Comparison of ENCODE assay signal across 8 cellular contexts in the genomic region with DNA sequence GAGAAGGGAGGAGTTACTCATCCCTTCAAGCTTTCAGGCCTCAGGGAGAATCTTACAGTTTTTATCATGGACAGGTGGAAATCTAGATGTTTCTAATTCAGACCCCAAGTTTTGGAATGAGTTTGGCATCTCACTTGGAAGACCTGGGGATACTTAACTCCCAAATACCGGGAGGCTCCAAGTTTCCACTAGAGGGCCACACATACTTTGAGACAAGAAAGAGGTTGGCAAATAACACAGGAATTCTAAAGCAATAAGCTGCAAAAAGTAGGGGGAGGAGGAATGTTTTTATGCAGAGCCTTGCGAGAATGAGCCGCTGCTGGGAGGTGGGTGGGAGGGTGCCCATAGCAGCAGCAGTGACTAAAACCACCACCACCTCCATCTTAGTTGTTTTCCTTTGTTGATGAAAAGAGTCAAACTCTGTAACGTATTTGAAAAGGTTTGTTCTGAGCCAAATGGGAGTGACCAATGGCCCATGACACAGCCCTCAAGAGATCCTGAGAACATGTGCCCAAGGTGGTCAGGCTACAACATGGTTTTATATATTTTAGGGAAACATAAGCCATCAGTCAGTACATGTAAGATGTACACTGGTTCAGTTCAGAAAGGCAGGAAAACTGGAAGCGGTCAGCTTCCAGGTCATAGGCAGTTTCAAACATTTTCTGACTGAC. TPM values are rescaled to one million over a fixed set of nuclear protein-coding genes. Genes with fewer than 3 reads are reported as not detected.
DNase-seq lines count a peak whose midpoint lies in the region; ATAC-seq, FAIRE-seq and TF ChIP-seq lines count a peak whose summit lies in the region.
"Had no signal": no experiment of that assay in that cellular context is flagged by ENCODE, and none has a peak within 500 bp of the region (broad histone marks: within the 10 kb centered on the region; RNA-seq: fewer than 3 reads in every experiment).

No MANE protein-coding gene starts in this region.

- no peak overlapping the region for H3K4me2 ChIP-seq in GM23338

- H3K4me1 Mint-ChIP-seq in GM23338 (peaks cover 7% of the 10 kb centered on the region), glutamatergic neuron (ENCODE audit: low read depth, unreplicated experiment) (no peaks in the 10 kb centered on the region)
- no peaks in the 10 kb centered on the region for H3K4me1 Mint-ChIP-seq in activated T-cell treated with anti-CD3 and anti-CD28 coated beads, Interleukin-2, amount 50 U/mL, for 4 hours (ENCODE audit: low read depth)
- H3K4me1 Mint-ChIP-seq: stimulated activated naive B cell treated with anti-CD40 and anti-IgM and Interleukin-4, amounts not matched to agents 10 μg/mL and 1 μg/mL and 100 μg/mL, for 72 hours had no signal

- no peaks in the 10 kb centered on the region for H3K36me3 Mint-ChIP-seq in GM23338 (ENCODE audit: low read depth)
- no peaks in the 10 kb centered on the region for H3K36me3 Mint-ChIP-seq in glutamatergic neuron (ENCODE audit: unreplicated experiment)
- no peaks in the 10 kb centered on the region for H3K36me3 Mint-ChIP-seq in activated T-cell treated with anti-CD3 and anti-CD28 coated beads, Interleukin-2, amount 50 U/mL, for 4 hours (ENCODE audit: insufficient read depth)
- H3K36me3 Mint-ChIP-seq: stimulated activated naive B cell treated with anti-CD40 and anti-IgM and Interleukin-4, amounts not matched to agents 10 μg/mL and 1 μg/mL and 100 μg/mL, for 72 hours had no signal

- no peaks in the 10 kb centered on the region for H4K20me1 ChIP-seq in GM23338 (replicated peaks; ENCODE audit: insufficient read depth)

- 57 to 82% (median 75%) methylated on average over 5 of the region's 5 CpGs for WGBS in spleen, 5 donors

- H3K27ac Mint-ChIP-seq in GM23338 = no peak overlapping the region
- no peak overlapping the region for H3K27ac Mint-ChIP-seq in glutamatergic neuron (ENCODE audit: unreplicated experiment)
- H3K27ac Mint-ChIP-seq: stimulated activated naive B cell treated with anti-CD40 and anti-IgM and Interleukin-4, amounts not matched to agents 10 μg/mL and 1 μg/mL and 100 μg/mL, for 72 hours had no signal

- no peaks in the 10 kb centered on the region for H3K79me2 ChIP-seq in GM23338 (replicated peaks; ENCODE audit: insufficient read depth)

- no peak overlapping the region for H3K27ac ChIP-seq in GM23338 (ENCODE audit: low read depth)
- no peak overlapping the region for H3K27ac ChIP-seq in spleen

- intact Hi-C loops in spleen (cut with DNase I; ENCODE audit: low total_unique reads) = no loop called here

- H3K9me2 ChIP-seq in GM23338 (ENCODE audit: insufficient read depth) = peaks cover 7% of the 10 kb centered on the region; the same call in 1 of the 2 replicates

- TF ChIP-seq CTCF in GM23338 (conservative IDR thresholded peaks at IDR 0.05; ENCODE audit: low read depth in 2 of 2) (peak; percentile 54 to 72), glutamatergic neuron (IDR thresholded peaks at IDR 0.05; ENCODE audit: partially characterized antibody, unreplicated experiment) (peak; percentile 11), spleen (IDR thresholded peaks at IDR 0.05 in 8 of 11, conservative IDR thresholded peaks at IDR 0.05 in 3 of 11) (peak in 6 of 11 experiments; percentile 13 to 48 (median 28))

- peak; percentile 91 for ATAC-seq in GM23338
- ATAC-seq in GM21737 (IDR thresholded peaks at IDR 0.05; ENCODE audit: unreplicated experiment) = no peak
- no peak for ATAC-seq in activated T-cell treated with anti-CD3 and anti-CD28 coated beads, Interleukin-2, amount 50 U/mL, for 4 hours
- ATAC-seq: stimulated activated naive B cell treated with anti-CD40 and anti-IgM and Interleukin-4, amounts not matched to agents 10 μg/mL and 1 μg/mL and 100 μg/mL, for 72 hours had no signal

- no peaks in the 10 kb centered on the region for H3K27me3 ChIP-seq in GM23338 (ENCODE audit: insufficient read depth)
- H3K27me3 ChIP-seq in spleen (replicated peaks in 1 of 7) = no peaks in the 10 kb centered on the region

- H3K4me3 Mint-ChIP-seq in GM23338 (no peak overlapping the region), glutamatergic neuron (ENCODE audit: unreplicated experiment) (no peak overlapping the region)
- no peak overlapping the region for H3K4me3 Mint-ChIP-seq in activated T-cell treated with anti-CD3 and anti-CD28 coated beads, Interleukin-2, amount 50 U/mL, for 4 hours
- H3K4me3 Mint-ChIP-seq: stimulated activated naive B cell treated with anti-CD40 and anti-IgM and Interleukin-4, amounts not matched to agents 10 μg/mL and 1 μg/mL and 100 μg/mL, for 72 hours had no signal

- in situ Hi-C loops in SK-MEL-5 (cut with HindIII; ENCODE audit: low pct_unique_long_range_greater_than_20kb, low sequenced_read_pairs) = no loop called here

- no peaks in the 10 kb centered on the region for H3K9me3 ChIP-seq in spleen

- peak overlapping the region; percentile 70; the same call in 1 of the 2 replicates for H2AFZ ChIP-seq in GM23338

- no peaks in the 10 kb centered on the region for H3F3A ChIP-seq in GM23338 (replicated peaks; ENCODE audit: low read depth)

- H3K9me3 Mint-ChIP-seq in GM23338 (no peaks in the 10 kb centered on the region; the same call in 2 of the 3 replicates), glutamatergic neuron (ENCODE audit: unreplicated experiment) (peaks cover 3% of the 10 kb centered on the region)
- H3K9me3 Mint-ChIP-seq in activated T-cell treated with anti-CD3 and anti-CD28 coated beads, Interleukin-2, amount 50 U/mL, for 4 hours = no peaks in the 10 kb centered on the region

- TF ChIP-seq POLR2A in spleen (IDR thresholded peaks at IDR 0.05) = no peak

- DNase-seq in GM23338 (ENCODE audit: low spot score) (peak; percentile 85), SK-MEL-5 (ENCODE audit: low read depth, low spot score) (peak; percentile 81), glutamatergic neuron (no peak), spleen (no peak), RCC 7860 (ENCODE audit: low spot score) (no peak)
- DNase-seq in activated T-cell treated with anti-CD3 and anti-CD28 coated beads, Interleukin-2, amount 50 U/mL, for 4 hours = no peak
- DNase-seq: stimulated activated naive B cell treated with anti-CD40 and anti-IgM and Interleukin-4, amounts not matched to agents 10 μg/mL and 1 μg/mL and 100 μg/mL, for 72 hours had no signal

- H3K4me3 ChIP-seq in GM23338 (no peak overlapping the region), spleen (no peak overlapping the region)

- no peak for FAIRE-seq in RCC 7860 (lab: Jason Lieb, UNC)

- H3K27me3 Mint-ChIP-seq in GM23338 (ENCODE audit: insufficient read depth, low read depth, poor library complexity) (peaks cover 2% of the 10 kb centered on the region), glutamatergic neuron (ENCODE audit: unreplicated experiment) (no peaks in the 10 kb centered on the region)
- H3K27me3 Mint-ChIP-seq in activated T-cell treated with anti-CD3 and anti-CD28 coated beads, Interleukin-2, amount 50 U/mL, for 4 hours (ENCODE audit: low read depth) = no peaks in the 10 kb centered on the region
- H3K27me3 Mint-ChIP-seq: stimulated activated naive B cell treated with anti-CD40 and anti-IgM and Interleukin-4, amounts not matched to agents 10 μg/mL and 1 μg/mL and 100 μg/mL, for 72 hours had no signal

- H3K4me1 ChIP-seq in GM23338 (ENCODE audit: insufficient read depth) (no peaks in the 10 kb centered on the region), spleen (no peaks in the 10 kb centered on the region)

- H3K36me3 ChIP-seq in GM23338 (ENCODE audit: insufficient read depth) (no peaks in the 10 kb centered on the region), spleen (no peaks in the 10 kb centered on the region)

TF ChIP-seq in GM23338, 12 proteins besides CTCF, POLR2A, EP300 and RAD21 (continues in another document):
- TF ChIP-seq, protein P1, sequence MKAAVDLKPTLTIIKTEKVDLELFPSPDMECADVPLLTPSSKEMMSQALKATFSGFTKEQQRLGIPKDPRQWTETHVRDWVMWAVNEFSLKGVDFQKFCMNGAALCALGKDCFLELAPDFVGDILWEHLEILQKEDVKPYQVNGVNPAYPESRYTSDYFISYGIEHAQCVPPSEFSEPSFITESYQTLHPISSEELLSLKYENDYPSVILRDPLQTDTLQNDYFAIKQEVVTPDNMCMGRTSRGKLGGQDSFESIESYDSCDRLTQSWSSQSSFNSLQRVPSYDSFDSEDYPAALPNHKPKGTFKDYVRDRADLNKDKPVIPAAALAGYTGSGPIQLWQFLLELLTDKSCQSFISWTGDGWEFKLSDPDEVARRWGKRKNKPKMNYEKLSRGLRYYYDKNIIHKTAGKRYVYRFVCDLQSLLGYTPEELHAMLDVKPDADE (IDR thresholded peaks at IDR 0.05) = no peak

RNA-seq across cellular contexts. Expression of a gene that starts 34.2 kb away (rescaled TPM):
- total RNA-seq in GM23338 (2014; rRNA removed; shearing (Covaris generic)) = 0.56 TPM in 1 of 2 replicates, not detected in the other
- 1.7 and 2.0 TPM in 2 replicates for polyA plus RNA-seq in GM23338 (2016; fragmentation: Nextera tagmentation; extraction: Ambion mirVana)
- 0.21 TPM in 1 of 2 replicates, not detected in the other for total RNA-seq in SK-MEL-5 (2014; rRNA removed; shearing (Covaris generic))
- 0.18 TPM in 1 of 2 replicates, not detected in the other for polyA plus RNA-seq in SK-MEL-5 (2015; cell fraction: cytosol; rRNA removed)
- polyA plus RNA-seq in SK-MEL-5 (2015; cell fraction: nucleus; rRNA removed) = not detected in 2 replicates
- not detected for total RNA-seq in glutamatergic neuron (ENCODE audit: unreplicated experiment)
- 100 to 1,000 TPM; 145 to 497 (median 339) TPM for total RNA-seq in spleen
- polyA plus RNA-seq in spleen = 100 to 1,000 TPM in 1 of 3 donors, 10 to 100 TPM in 2; 61.9 to 151 (median 79.0) TPM
- under 1 TPM; 0.40 to 0.78 (median 0.63) TPM for total RNA-seq in activated T-cell treated with anti-CD3 and anti-CD28 coated beads, Interleukin-2, amount 50 U/mL, for 4 hours

RNA-seq across cellular contexts. Expression of a gene that starts 54.4 kb away (rescaled TPM):
- not detected in 2 replicates for total RNA-seq in GM23338 (2014; rRNA removed; shearing (Covaris generic))
- polyA plus RNA-seq in GM23338 (2016; fragmentation: Nextera tagmentation; extraction: Ambion mirVana) = not detected in 2 replicates
- total RNA-seq in SK-MEL-5 (2014; rRNA removed; shearing (Covaris generic)) = not detected in 2 replicates
- polyA plus RNA-seq in SK-MEL-5 (2015; cell fraction: cytosol; rRNA removed) = not detected in 2 replicates
- not detected in 2 replicates for polyA plus RNA-seq in SK-MEL-5 (2015; cell fraction: nucleus; rRNA removed)
- total RNA-seq in glutamatergic neuron (ENCODE audit: unreplicated experiment) = not detected
- total RNA-seq in spleen = 10 to 100 TPM in 2 of 7 donors, 1 to 10 TPM in 5; 1.4 to 24.0 (median 2.7) TPM
- 1 to 10 TPM in 2 of 3 donors, under 1 TPM in 1; 0.62 to 2.8 (median 2.4) TPM for polyA plus RNA-seq in spleen
- not detected for total RNA-seq in activated T-cell treated with anti-CD3 and anti-CD28 coated beads, Interleukin-2, amount 50 U/mL, for 4 hours

RNA-seq across cellular contexts. Expression of a gene that starts 55.7 kb away (rescaled TPM):
- total RNA-seq in GM23338 (2014; rRNA removed; shearing (Covaris generic)) = 0.45 TPM in 1 of 2 replicates, not detected in the other
- not detected in 2 replicates for polyA plus RNA-seq in GM23338 (2016; fragmentation: Nextera tagmentation; extraction: Ambion mirVana)
- not detected in 2 replicates for total RNA-seq in SK-MEL-5 (2014; rRNA removed; shearing (Covaris generic))
- not detected in 2 replicates for polyA plus RNA-seq in SK-MEL-5 (2015; cell fraction: cytosol; rRNA removed)
- polyA plus RNA-seq in SK-MEL-5 (2015; cell fraction: nucleus; rRNA removed) = not detected in 2 replicates
- not detected for total RNA-seq in glutamatergic neuron (ENCODE audit: unreplicated experiment)
- 100 to 1,000 TPM in 2 of 7 donors, 10 to 100 TPM in 5; 15.2 to 162 (median 40.5) TPM for total RNA-seq in spleen
- 100 to 1,000 TPM in 1 of 3 donors, 10 to 100 TPM in 2; 45.4 to 193 (median 63.6) TPM for polyA plus RNA-seq in spleen
- total RNA-seq in activated T-cell treated with anti-CD3 and anti-CD28 coated beads, Interleukin-2, amount 50 U/mL, for 4 hours = under 1 TPM in 2 of 3 donors, not detected in 1; 0.18 to 0.43 TPM

Comparison
In these comparisons a context has a peak if more than half of its experiments do, and no peak if none do; other contexts are left out.
1. DNase-seq: peak in GM23338 (single experiment) and SK-MEL-5 (single experiment); none in glutamatergic neuron (single experiment), spleen (single experiment), RCC 7860 (single experiment) and activated T-cell treated with anti-CD3 and anti-CD28 coated beads, Interleukin-2, amount 50 U/mL, for 4 hours (single experiment).
2. CTCF ChIP-seq: peak in every context shown above with its lines; median percentile 63 in GM23338; 28 in spleen; 11 in glutamatergic neuron.
3. RNA of a gene that starts 34.2 kb away (total RNA-seq): 145 to 497 TPM in spleen; 0.40 to 0.78 TPM in activated T-cell treated with anti-CD3 and anti-CD28 coated beads, Interleukin-2, amount 50 U/mL, for 4 hours, 0.56 TPM in GM23338, not detected in glutamatergic neuron (single experiment) and 0.21 TPM in SK-MEL-5; every median in the first group is over 10 times any median in the second.
4. RNA of a gene that starts 55.7 kb away (total RNA-seq): 15.2 to 162 TPM in spleen; 0.45 TPM in GM23338, 0.18 to 0.43 TPM in activated T-cell treated with anti-CD3 and anti-CD28 coated beads, Interleukin-2, amount 50 U/mL, for 4 hours, not detected in SK-MEL-5 and not detected in glutamatergic neuron (single experiment); every median in the first group is over 10 times any median in the second.